1 cellular context compared by ENCODE assay signal in the genomic region with DNA sequence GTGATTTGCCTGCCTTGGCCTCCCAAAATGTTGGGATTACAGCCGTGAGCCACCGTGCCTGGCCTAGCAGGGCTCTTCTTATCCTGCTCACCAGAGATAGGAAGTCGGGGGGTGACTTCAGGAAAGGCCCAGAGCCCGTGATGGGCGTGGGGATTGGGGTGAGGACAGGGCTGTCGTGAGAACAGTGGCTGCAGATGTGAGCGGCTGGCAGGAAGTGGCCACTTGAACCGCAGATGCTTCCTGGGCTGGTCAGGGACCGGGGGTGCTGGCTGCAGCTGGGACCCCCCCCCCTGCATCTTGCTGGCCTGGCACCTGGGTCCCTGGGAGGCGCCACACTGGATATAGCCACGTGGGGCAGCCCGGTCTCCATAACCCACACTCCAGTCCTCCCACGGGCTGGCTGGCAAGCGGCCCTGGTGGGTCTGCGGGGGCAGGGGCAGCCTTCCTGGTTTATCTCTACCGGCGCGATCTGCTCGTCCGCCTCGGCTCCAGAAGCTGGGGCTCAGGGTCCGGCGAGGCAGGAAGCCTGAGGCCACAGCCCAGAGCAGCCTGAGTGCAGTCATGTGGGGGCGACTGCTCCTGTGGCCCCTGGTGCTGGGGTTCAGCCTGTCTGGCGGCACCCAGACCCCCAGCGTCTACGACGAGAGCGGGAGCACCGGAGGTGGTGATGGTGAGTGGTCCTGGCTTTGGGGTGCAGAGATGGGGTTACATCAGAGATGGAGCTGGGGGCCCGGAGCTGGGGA.
A peak's percentile ranks its signal among the peaks of the same experiment; 100 is the strongest.
TF ChIP-seq lines count a peak whose summit lies in the region.

F2RL3 (plus strand) TSS at position 371 of the 743 bp plus-strand sequence; CDS start at position 562, 191 bp downstream.

TF ChIP-seq in K562, 482 proteins besides CTCF, POLR2A, EP300 and RAD21 (continued from another document and continues in another):
- TF ChIP-seq, protein P1, sequence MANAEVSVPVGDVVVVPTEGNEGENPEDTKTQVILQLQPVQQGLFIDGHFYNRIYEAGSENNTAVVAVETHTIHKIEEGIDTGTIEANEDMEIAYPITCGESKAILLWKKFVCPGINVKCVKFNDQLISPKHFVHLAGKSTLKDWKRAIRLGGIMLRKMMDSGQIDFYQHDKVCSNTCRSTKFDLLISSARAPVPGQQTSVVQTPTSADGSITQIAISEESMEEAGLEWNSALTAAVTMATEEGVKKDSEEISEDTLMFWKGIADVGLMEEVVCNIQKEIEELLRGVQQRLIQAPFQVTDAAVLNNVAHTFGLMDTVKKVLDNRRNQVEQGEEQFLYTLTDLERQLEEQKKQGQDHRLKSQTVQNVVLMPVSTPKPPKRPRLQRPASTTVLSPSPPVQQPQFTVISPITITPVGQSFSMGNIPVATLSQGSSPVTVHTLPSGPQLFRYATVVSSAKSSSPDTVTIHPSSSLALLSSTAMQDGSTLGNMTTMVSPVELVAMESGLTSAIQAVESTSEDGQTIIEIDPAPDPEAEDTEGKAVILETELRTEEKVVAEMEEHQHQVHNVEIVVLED (CRISPR knock-in tag; IDR thresholded peaks at IDR 0.05), result no peak
- peak; percentile 83 for TF ChIP-seq PKNOX1 (IDR thresholded peaks at IDR 0.05)
- no peak for TF ChIP-seq PTRF (tag; IDR thresholded peaks at IDR 0.05)
- TF ChIP-seq, protein P2, sequence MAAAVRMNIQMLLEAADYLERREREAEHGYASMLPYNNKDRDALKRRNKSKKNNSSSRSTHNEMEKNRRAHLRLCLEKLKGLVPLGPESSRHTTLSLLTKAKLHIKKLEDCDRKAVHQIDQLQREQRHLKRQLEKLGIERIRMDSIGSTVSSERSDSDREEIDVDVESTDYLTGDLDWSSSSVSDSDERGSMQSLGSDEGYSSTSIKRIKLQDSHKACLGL (CRISPR knock-in tag; IDR thresholded peaks at IDR 0.05; ENCODE audit: borderline replicate concordance, poor library complexity, severe bottlenecking), result no peak
- TF ChIP-seq, protein P3, sequence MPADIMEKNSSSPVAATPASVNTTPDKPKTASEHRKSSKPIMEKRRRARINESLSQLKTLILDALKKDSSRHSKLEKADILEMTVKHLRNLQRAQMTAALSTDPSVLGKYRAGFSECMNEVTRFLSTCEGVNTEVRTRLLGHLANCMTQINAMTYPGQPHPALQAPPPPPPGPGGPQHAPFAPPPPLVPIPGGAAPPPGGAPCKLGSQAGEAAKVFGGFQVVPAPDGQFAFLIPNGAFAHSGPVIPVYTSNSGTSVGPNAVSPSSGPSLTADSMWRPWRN (IDR thresholded peaks at IDR 0.05; ENCODE audit: low read depth), result peak; percentile 47; the same call in 1 of the 2 replicates
- TF ChIP-seq SIN3A (IDR thresholded peaks at IDR 0.05; ENCODE audit: borderline replicate concordance in 2 of 2, control insufficient read depth in 1 of 2, low read depth in 2 of 2, low read length in 2 of 2), result no peak; a peak in 1 of 4 replicates
- no peak for TF ChIP-seq RUNX1 (IDR thresholded peaks at IDR 0.05; ENCODE audit: low read depth)
- peak; percentile 69 for TF ChIP-seq MECOM (CRISPR knock-in tag; IDR thresholded peaks at IDR 0.05)
- peak; percentile 65; the same call in 1 of the 2 replicates for TF ChIP-seq NFRKB (IDR thresholded peaks at IDR 0.05; ENCODE audit: low read depth)
- TF ChIP-seq SMAD3 (CRISPR knock-in tag; conservative IDR thresholded peaks at IDR 0.05), result no peak
- TF ChIP-seq RBM39 (optimal IDR thresholded peaks at IDR 0.05; ENCODE audit: low read depth, low read length), result no peak
- no peak for TF ChIP-seq KLF13 (tag; IDR thresholded peaks at IDR 0.05; ENCODE audit: borderline replicate concordance, low read depth)
- no peak for TF ChIP-seq ZNF785 (CRISPR knock-in tag; IDR thresholded peaks at IDR 0.05)
- no peak; the same call in 1 of the 2 replicates for TF ChIP-seq RNF2 (IDR thresholded peaks at IDR 0.05)
- peak; percentile 88 for TF ChIP-seq DMBX1 (CRISPR knock-in tag; IDR thresholded peaks at IDR 0.05; ENCODE audit: borderline replicate concordance)
- TF ChIP-seq, protein P4, sequence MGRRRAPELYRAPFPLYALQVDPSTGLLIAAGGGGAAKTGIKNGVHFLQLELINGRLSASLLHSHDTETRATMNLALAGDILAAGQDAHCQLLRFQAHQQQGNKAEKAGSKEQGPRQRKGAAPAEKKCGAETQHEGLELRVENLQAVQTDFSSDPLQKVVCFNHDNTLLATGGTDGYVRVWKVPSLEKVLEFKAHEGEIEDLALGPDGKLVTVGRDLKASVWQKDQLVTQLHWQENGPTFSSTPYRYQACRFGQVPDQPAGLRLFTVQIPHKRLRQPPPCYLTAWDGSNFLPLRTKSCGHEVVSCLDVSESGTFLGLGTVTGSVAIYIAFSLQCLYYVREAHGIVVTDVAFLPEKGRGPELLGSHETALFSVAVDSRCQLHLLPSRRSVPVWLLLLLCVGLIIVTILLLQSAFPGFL (CRISPR knock-in tag; IDR thresholded peaks at IDR 0.05), result 0 out of 2 replicates have a peak, but pooled peaks have one; percentile 60
- no peak for TF ChIP-seq MXI1 (IDR thresholded peaks at IDR 0.05; ENCODE audit: low read depth, low read length)
- TF ChIP-seq, protein P5, sequence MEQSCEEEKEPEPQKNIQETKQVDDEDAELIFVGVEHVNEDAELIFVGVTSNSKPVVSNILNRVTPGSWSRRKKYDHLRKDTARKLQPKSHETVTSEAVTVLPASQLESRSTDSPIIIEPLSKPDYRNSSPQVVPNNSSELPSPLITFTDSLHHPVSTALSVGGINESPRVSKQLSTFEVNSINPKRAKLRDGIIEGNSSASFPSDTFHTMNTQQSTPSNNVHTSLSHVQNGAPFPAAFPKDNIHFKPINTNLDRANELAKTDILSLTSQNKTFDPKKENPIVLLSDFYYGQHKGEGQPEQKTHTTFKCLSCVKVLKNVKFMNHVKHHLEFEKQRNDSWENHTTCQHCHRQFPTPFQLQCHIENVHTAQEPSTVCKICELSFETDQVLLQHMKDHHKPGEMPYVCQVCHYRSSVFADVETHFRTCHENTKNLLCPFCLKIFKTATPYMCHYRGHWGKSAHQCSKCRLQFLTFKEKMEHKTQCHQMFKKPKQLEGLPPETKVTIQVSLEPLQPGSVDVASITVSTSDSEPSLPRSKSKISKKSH (CRISPR knock-in tag; IDR thresholded peaks at IDR 0.05), result no peak
- no peak for TF ChIP-seq PRPF4 (IDR thresholded peaks at IDR 0.05; ENCODE audit: insufficient read depth, low read depth, low read length, poor library complexity, severe bottlenecking)
- no peak for TF ChIP-seq ZNF79 (CRISPR knock-in tag; IDR thresholded peaks at IDR 0.05; ENCODE audit: low read depth)
- 0 out of 2 replicates have a peak, but pooled peaks have one; percentile 37 for TF ChIP-seq GATAD2A (IDR thresholded peaks at IDR 0.05)
- no peak; the same call in 1 of the 2 replicates for TF ChIP-seq GATAD2B (IDR thresholded peaks at IDR 0.05; ENCODE audit: borderline replicate concordance)
- TF ChIP-seq USF1 (CRISPR knock-in tag; IDR thresholded peaks at IDR 0.05), result peak; percentile 76
- TF ChIP-seq, protein P6, sequence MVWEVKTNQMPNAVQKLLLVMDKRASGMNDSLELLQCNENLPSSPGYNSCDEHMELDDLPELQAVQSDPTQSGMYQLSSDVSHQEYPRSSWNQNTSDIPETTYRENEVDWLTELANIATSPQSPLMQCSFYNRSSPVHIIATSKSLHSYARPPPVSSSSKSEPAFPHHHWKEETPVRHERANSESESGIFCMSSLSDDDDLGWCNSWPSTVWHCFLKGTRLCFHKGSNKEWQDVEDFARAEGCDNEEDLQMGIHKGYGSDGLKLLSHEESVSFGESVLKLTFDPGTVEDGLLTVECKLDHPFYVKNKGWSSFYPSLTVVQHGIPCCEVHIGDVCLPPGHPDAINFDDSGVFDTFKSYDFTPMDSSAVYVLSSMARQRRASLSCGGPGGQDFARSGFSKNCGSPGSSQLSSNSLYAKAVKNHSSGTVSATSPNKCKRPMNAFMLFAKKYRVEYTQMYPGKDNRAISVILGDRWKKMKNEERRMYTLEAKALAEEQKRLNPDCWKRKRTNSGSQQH (CRISPR knock-in tag; IDR thresholded peaks at IDR 0.05), result no peak
- peak; percentile 49; the same call in 1 of the 2 replicates for TF ChIP-seq ATF7 (IDR thresholded peaks at IDR 0.05)
- TF ChIP-seq DNMT1 (IDR thresholded peaks at IDR 0.05), result no peak
- peak; percentile 52 for TF ChIP-seq TAL1 (IDR thresholded peaks at IDR 0.05)
- TF ChIP-seq PHTF2 (CRISPR knock-in tag; IDR thresholded peaks at IDR 0.05), result no peak
- TF ChIP-seq ZC3H11A (IDR thresholded peaks at IDR 0.05; ENCODE audit: low read depth, low read length), result no peak
- no peak for TF ChIP-seq STAT5B (CRISPR knock-in tag; IDR thresholded peaks at IDR 0.05)
- no peak for TF ChIP-seq HNRNPUL1 (IDR thresholded peaks at IDR 0.05; ENCODE audit: low read length)
- no peak for TF ChIP-seq DIDO1 (tag; IDR thresholded peaks at IDR 0.05; ENCODE audit: low read depth)
- TF ChIP-seq ZKSCAN3 (CRISPR knock-in tag; IDR thresholded peaks at IDR 0.05), result no peak
- TF ChIP-seq, protein P7, sequence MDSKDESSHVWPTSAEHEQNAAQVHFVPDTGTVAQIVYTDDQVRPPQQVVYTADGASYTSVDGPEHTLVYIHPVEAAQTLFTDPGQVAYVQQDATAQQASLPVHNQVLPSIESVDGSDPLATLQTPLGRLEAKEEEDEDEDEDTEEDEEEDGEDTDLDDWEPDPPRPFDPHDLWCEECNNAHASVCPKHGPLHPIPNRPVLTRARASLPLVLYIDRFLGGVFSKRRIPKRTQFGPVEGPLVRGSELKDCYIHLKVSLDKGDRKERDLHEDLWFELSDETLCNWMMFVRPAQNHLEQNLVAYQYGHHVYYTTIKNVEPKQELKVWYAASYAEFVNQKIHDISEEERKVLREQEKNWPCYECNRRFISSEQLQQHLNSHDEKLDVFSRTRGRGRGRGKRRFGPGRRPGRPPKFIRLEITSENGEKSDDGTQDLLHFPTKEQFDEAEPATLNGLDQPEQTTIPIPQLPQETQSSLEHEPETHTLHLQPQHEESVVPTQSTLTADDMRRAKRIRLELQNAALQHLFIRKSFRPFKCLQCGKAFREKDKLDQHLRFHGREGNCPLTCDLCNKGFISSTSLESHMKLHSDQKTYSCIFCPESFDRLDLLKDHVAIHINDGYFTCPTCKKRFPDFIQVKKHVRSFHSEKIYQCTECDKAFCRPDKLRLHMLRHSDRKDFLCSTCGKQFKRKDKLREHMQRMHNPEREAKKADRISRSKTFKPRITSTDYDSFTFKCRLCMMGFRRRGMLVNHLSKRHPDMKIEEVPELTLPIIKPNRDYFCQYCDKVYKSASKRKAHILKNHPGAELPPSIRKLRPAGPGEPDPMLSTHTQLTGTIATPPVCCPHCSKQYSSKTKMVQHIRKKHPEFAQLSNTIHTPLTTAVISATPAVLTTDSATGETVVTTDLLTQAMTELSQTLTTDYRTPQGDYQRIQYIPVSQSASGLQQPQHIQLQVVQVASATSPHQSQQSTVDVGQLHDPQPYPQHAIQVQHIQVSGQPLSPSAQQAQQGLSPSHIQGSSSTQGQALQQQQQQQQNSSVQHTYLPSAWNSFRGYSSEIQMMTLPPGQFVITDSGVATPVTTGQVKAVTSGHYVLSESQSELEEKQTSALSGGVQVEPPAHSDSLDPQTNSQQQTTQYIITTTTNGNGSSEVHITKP (IDR thresholded peaks at IDR 0.05; ENCODE audit: partially characterized antibody), result peak; percentile 44
- peak; percentile 86 for TF ChIP-seq RBM22 (IDR thresholded peaks at IDR 0.05; ENCODE audit: low read depth, low read length, poor library complexity, severe bottlenecking)
- TF ChIP-seq NELFE (IDR thresholded peaks at IDR 0.05; ENCODE audit: insufficient read depth, insufficient read length), result no peak
- TF ChIP-seq ZNF589 (CRISPR knock-in tag; IDR thresholded peaks at IDR 0.05; ENCODE audit: low read depth), result peak; percentile 95
- no peak for TF ChIP-seq EHMT2 (IDR thresholded peaks at IDR 0.05)
- TF ChIP-seq TCF3 (CRISPR knock-in tag; IDR thresholded peaks at IDR 0.05), result peak; percentile 83
- TF ChIP-seq ZNF436 (CRISPR knock-in tag; IDR thresholded peaks at IDR 0.05), result no peak
- no peak for TF ChIP-seq ESRRB (CRISPR knock-in tag; IDR thresholded peaks at IDR 0.05; ENCODE audit: borderline replicate concordance)
- TF ChIP-seq CEBPB (tag; IDR thresholded peaks at IDR 0.05), result no peak
- TF ChIP-seq CC2D1A (IDR thresholded peaks at IDR 0.05), result no peak
- no peak for TF ChIP-seq SRSF9 (IDR thresholded peaks at IDR 0.05; ENCODE audit: borderline replicate concordance, low read depth, low read length)
- peak; percentile 54 for TF ChIP-seq USF2 (CRISPR knock-in tag; IDR thresholded peaks at IDR 0.05)
- TF ChIP-seq ZNF583 (CRISPR knock-in tag; IDR thresholded peaks at IDR 0.05), result peak; percentile 86; the same call in 1 of the 2 replicates
- no peak for TF ChIP-seq SREBF1 (IDR thresholded peaks at IDR 0.05; ENCODE audit: borderline replicate concordance, low read depth, low read length)
- no peak for TF ChIP-seq ZNF316 (IDR thresholded peaks at IDR 0.05)
- peak; percentile 72 for TF ChIP-seq ZNF766 (CRISPR knock-in tag; conservative IDR thresholded peaks at IDR 0.05)
- peak; percentile 33 for TF ChIP-seq ETS2 (tag; IDR thresholded peaks at IDR 0.05; ENCODE audit: borderline replicate concordance, poor library complexity, severe bottlenecking)
- no peak for TF ChIP-seq POLR3A (IDR thresholded peaks at IDR 0.05; ENCODE audit: borderline replicate concordance, extremely low read depth, insufficient read depth, insufficient read length)
- TF ChIP-seq NONO (IDR thresholded peaks at IDR 0.05; ENCODE audit: low read depth in 2 of 2, low read length in 1 of 2), result no peak; a peak in 2 of 4 replicates
- no peak for TF ChIP-seq HMG20B (CRISPR knock-in tag; IDR thresholded peaks at IDR 0.05)
- TF ChIP-seq BACH1 (tag; IDR thresholded peaks at IDR 0.05), result peak; percentile 41; the same call in 1 of the 2 replicates
